16 cellular contexts compared by ENCODE assay signal in genomic region chrX:78109458-78109857, GRCh38. TPM values are rescaled to one million over a fixed set of nuclear protein-coding genes. Genes with fewer than 3 reads are reported as not detected.
A peak's percentile ranks its signal among the peaks of the same experiment; 100 is the strongest.
DNase-seq lines count a peak whose midpoint lies in the region; ATAC-seq and TF ChIP-seq lines count a peak whose summit lies in the region.
"Had no signal": no experiment of that assay in that cellular context is flagged by ENCODE, and none has a peak within 500 bp of the region (broad histone marks: within the 10 kb centered on the region; RNA-seq: fewer than 3 reads in every experiment).

No MANE protein-coding gene starts in this region.

- H3K4me1 ChIP-seq in heart left ventricle (peaks cover 0 to 67% (median 36%) of the 10 kb centered on the region in 12 donors), right cardiac atrium (ENCODE audit: control insufficient read depth, insufficient read depth, low read length) (peaks cover 8% of the 10 kb centered on the region)

- H3K27me3 ChIP-seq in heart left ventricle (no peaks in the 10 kb centered on the region), right cardiac atrium (ENCODE audit: control insufficient read depth, insufficient read depth) (no peaks in the 10 kb centered on the region)
- H3K27me3 ChIP-seq: suprapubic skin had no signal

- TF ChIP-seq POLR2A in heart left ventricle (IDR thresholded peaks at IDR 0.05), result no peak

- DNase-seq in activated naive CD4-positive, alpha-beta T cell treated with Interleukin-2 at 50 U/mL for 16 hours, result no peak
- DNase-seq in WTC11 (ENCODE audit: low spot score) (no peak), epithelial cell of proximal tubule (ENCODE audit: low read depth) (no peak), heart left ventricle (no peak), right cardiac atrium (no peak), AML-193 (lab: John Stamatoyannopoulos, UW) (no peak)
- no peak for DNase-seq in stimulated activated naive CD8-positive, alpha-beta T cell treated with anti-CD3 and anti-CD28 coated beads, Interleukin-15, Interleukin-2, amounts not matched to agents 100 U/mL and 50 U/mL, for 24 hours
- DNase-seq: activated B cell treated with CpG ODN at 0.5 μM for 24 hours, DMS 273 treated with DMSO at 0.1 percent for 48 hours, NCI-H1105, NCI-H2171 treated with DMSO at 0.1 percent for 48 hours had no signal

- peak overlapping the region; percentile 70 for H3K27ac Mint-ChIP-seq in activated naive CD4-positive, alpha-beta T cell treated with anti-CD3 and anti-CD28 coated beads, Interleukin-2, amount 50 U/mL, for 24 hours
- H3K27ac Mint-ChIP-seq in WTC11, result no peak overlapping the region
- H3K27ac Mint-ChIP-seq: activated B cell treated with CpG ODN at 0.5 μM for 24 hours, progenitor cell of endocrine pancreas had no signal

- WGBS in heart left ventricle, 4 donors, result 74 to 84% (median 77%) methylated on average over 2 of the region's 2 CpGs
- 76% methylated on average over 2 of the region's 2 CpGs for WGBS in right cardiac atrium

- peaks cover 0 to 52% (median 43%) of the 10 kb centered on the region in 9 donors for H3K36me3 ChIP-seq in heart left ventricle
- H3K36me3 ChIP-seq: breast epithelium had no signal

- TF ChIP-seq CTCF in WTC11 (IDR thresholded peaks at IDR 0.05) (no peak), epithelial cell of proximal tubule (conservative IDR thresholded peaks at IDR 0.05; ENCODE audit: low read depth, low read length) (no peak), heart left ventricle (IDR thresholded peaks at IDR 0.05) (no peak)

- H3K27me3 Mint-ChIP-seq in activated naive CD4-positive, alpha-beta T cell treated with anti-CD3 and anti-CD28 coated beads, Interleukin-2, amount 50 U/mL, for 24 hours, result no peaks in the 10 kb centered on the region
- H3K27me3 Mint-ChIP-seq in WTC11 (ENCODE audit: low read depth), result no peaks in the 10 kb centered on the region
- H3K27me3 Mint-ChIP-seq: activated B cell treated with CpG ODN at 0.5 μM for 24 hours, progenitor cell of endocrine pancreas had no signal

- peaks cover 55% of the 10 kb centered on the region for H3K4me1 Mint-ChIP-seq in activated naive CD4-positive, alpha-beta T cell treated with anti-CD3 and anti-CD28 coated beads, Interleukin-2, amount 50 U/mL, for 24 hours
- peaks cover 34% of the 10 kb centered on the region for H3K4me1 Mint-ChIP-seq in WTC11

- POLR2A ChIA-PET in WTC11 (lab: Charles Lee), result no interaction called here

- no peaks in the 10 kb centered on the region for H3K9me3 ChIP-seq in heart left ventricle
- H3K9me3 ChIP-seq in right cardiac atrium (ENCODE audit: control insufficient read depth, low read length), result no peaks in the 10 kb centered on the region
- H3K9me3 ChIP-seq: breast epithelium, suprapubic skin had no signal

- ATAC-seq in WTC11, result no peak
- ATAC-seq in stimulated activated naive CD8-positive, alpha-beta T cell treated with anti-CD3 and anti-CD28 coated beads, Interleukin-15, Interleukin-2, amounts not matched to agents 100 U/mL and 50 U/mL, for 24 hours, result peak; percentile 62
- no peak for ATAC-seq in heart left ventricle
- no peak for ATAC-seq in right cardiac atrium
- ATAC-seq: left lobe of liver had no signal

- H3K27ac ChIP-seq in heart left ventricle (no peak overlapping the region), right cardiac atrium (ENCODE audit: low read length) (no peak overlapping the region)
- H3K27ac ChIP-seq: breast epithelium, suprapubic skin had no signal

- CTCF ChIA-PET in WTC11 (lab: Charles Lee), result interaction anchor here (1.4 kb wide), 1 partner anchor 11 kb away, joined by 4 read pairs; no protein-coding TSS in a partner anchor

- no peaks in the 10 kb centered on the region for H3K9me3 Mint-ChIP-seq in activated naive CD4-positive, alpha-beta T cell treated with anti-CD3 and anti-CD28 coated beads, Interleukin-2, amount 50 U/mL, for 24 hours
- H3K9me3 Mint-ChIP-seq in WTC11, result no peaks in the 10 kb centered on the region
- H3K9me3 Mint-ChIP-seq: activated B cell treated with CpG ODN at 0.5 μM for 24 hours had no signal

- H3K4me3 ChIP-seq in epithelial cell of proximal tubule (ENCODE audit: low read depth, low read length) (peak overlapping the region; percentile 14), heart left ventricle (no peak overlapping the region), right cardiac atrium (ENCODE audit: low read length) (no peak overlapping the region)
- H3K4me3 ChIP-seq: breast epithelium, suprapubic skin had no signal

- peak overlapping the region; percentile 92 for H3K4me3 Mint-ChIP-seq in activated naive CD4-positive, alpha-beta T cell treated with anti-CD3 and anti-CD28 coated beads, Interleukin-2, amount 50 U/mL, for 24 hours
- peak overlapping the region; percentile 96 for H3K4me3 Mint-ChIP-seq in WTC11
- H3K4me3 Mint-ChIP-seq: activated B cell treated with CpG ODN at 0.5 μM for 24 hours had no signal

- intact Hi-C loops in heart left ventricle (cut with DNase I) (loop anchor here in 4 of 10 donors (10.0 kb wide), 3 partner anchors 195 to 215 kb away; partner anchors contain the start of genes ATP7A (in 1 of the 4), COX7B (in 1 of the 4) and MAGT1 (in 1 of the 4)), right cardiac atrium (cut with DNase I) (no loop called here)

- H3K36me3 Mint-ChIP-seq in activated naive CD4-positive, alpha-beta T cell treated with anti-CD3 and anti-CD28 coated beads, Interleukin-2, amount 50 U/mL, for 24 hours, result peaks cover 23% of the 10 kb centered on the region
- peaks cover 67% of the 10 kb centered on the region for H3K36me3 Mint-ChIP-seq in WTC11

TF ChIP-seq in WTC11, 78 proteins besides CTCF, POLR2A, EP300 and RAD21:
- no peak for TF ChIP-seq CREB1 (CRISPR knock-in tag; IDR thresholded peaks at IDR 0.05)
- no peak for TF ChIP-seq ATF3 (CRISPR knock-in tag; conservative IDR thresholded peaks at IDR 0.05)
- no peak for TF ChIP-seq TCF7 (CRISPR knock-in tag; IDR thresholded peaks at IDR 0.05; ENCODE audit: low read depth)
- no peak for TF ChIP-seq TEAD4 (CRISPR knock-in tag; IDR thresholded peaks at IDR 0.05)

RNA-seq across cellular contexts. Expression of gene PGK1, which starts 5.4 kb away (rescaled TPM):
- total RNA-seq in WTC11 (2021) (607 to 956 TPM (median 949 TPM) in 3 replicates), epithelial cell of proximal tubule (323 and 729 TPM in 2 replicates), heart left ventricle (100 to 1,000 TPM; 291 to 616 (median 458) TPM), right cardiac atrium (100 to 1,000 TPM; 421 to 475 (median 440) TPM)
- polyA plus RNA-seq in heart left ventricle (100 to 1,000 TPM in 1 of 2 donors, 10 to 100 TPM in 1; 76.5 to 400 TPM), right cardiac atrium (234 TPM)

RNA-seq across cellular contexts. Expression of gene TAF9B, which starts 30.0 kb away (rescaled TPM):
- total RNA-seq in WTC11 (2021) (16.7 to 20.2 TPM (median 17.3 TPM) in 3 replicates), epithelial cell of proximal tubule (18.6 and 65.7 TPM in 2 replicates), heart left ventricle (10 to 100 TPM; 17.7 to 31.9 (median 24.5) TPM), right cardiac atrium (10 to 100 TPM; 20.1 to 25.5 (median 21.9) TPM)
- polyA plus RNA-seq in heart left ventricle (10 to 100 TPM; 10.2 to 15.7 TPM), right cardiac atrium (14.8 TPM)
